Comparison of ENCODE assay signal across 21 cellular contexts in the genomic region with DNA sequence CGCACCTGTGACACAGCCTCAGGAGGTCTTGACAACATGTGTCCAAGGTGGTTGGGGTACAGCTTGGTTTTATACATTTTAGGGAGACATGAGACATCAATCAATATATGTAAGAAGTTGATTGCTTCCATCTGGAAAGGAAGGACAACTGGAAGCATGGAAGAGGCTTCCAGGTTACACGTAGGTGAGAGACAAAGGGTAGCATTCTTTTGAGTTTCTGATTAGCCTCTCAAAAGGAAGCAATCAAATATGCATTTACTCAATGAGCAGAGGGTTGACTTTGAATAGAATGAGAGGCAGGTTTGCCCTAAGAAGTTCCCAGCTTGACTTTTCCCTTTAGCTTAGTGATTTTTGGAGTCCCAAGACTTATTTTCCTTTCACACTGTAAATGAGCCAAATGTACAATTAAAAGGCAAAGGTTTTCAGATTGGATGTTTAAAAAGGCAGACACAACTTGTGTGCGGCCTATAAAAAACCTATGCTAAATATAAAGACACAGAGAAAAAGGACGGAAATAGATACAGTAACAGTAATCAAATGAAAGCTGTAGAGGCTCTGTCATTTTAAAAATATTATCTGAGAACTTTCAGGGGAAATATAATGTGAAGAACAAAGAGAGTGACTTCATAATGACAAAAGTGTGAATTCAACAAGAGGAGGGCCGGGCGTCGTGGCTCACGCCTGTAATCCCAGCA.
DNase-seq lines count a peak whose midpoint lies in the region; ATAC-seq, FAIRE-seq and TF ChIP-seq lines count a peak whose summit lies in the region.
"Had no signal": no experiment of that assay in that cellular context is flagged by ENCODE, and none has a peak within 500 bp of the region (broad histone marks: within the 10 kb centered on the region; RNA-seq: fewer than 3 reads in every experiment).

No MANE protein-coding gene starts in this region.

- peak overlapping the region; percentile 19 for H3K27ac Mint-ChIP-seq in T-helper 17 cell

- peaks cover 44% of the 10 kb centered on the region for H3K27me3 Mint-ChIP-seq in T-helper 17 cell

- no peaks in the 10 kb centered on the region for H3K4me1 ChIP-seq in PC-3 (ENCODE audit: insufficient read depth, low read length)
- H3K4me1 ChIP-seq: BE2C, Peyer's patch had no signal

- H4K20me1 ChIP-seq in PC-3 (ENCODE audit: low read length) = no peaks in the 10 kb centered on the region

- no peak overlapping the region for H3K4me3 ChIP-seq in H7 (ENCODE audit: insufficient read depth, low read depth, low read length)
- no peak overlapping the region for H3K4me3 ChIP-seq in PC-3 (ENCODE audit: low read length)
- H3K4me3 ChIP-seq: K562, Peyer's patch had no signal

- POLR2A ChIA-PET in PC-3 (lab: Charles Lee; ENCODE audit: unreplicated experiment) = no interaction called here

- H3K4me2 ChIP-seq in PC-3 (ENCODE audit: low read length) = no peak overlapping the region

- TF ChIP-seq CTCF in PC-3 (conservative IDR thresholded peaks at IDR 0.05; ENCODE audit: low read depth, low read length) = no peak

- H3K4me3 Mint-ChIP-seq in T-helper 17 cell = no peak overlapping the region

- ATAC-seq in T-helper 17 cell (no peak), PC-3 (no peak), HG03571 (IDR thresholded peaks at IDR 0.05; ENCODE audit: unreplicated experiment) (no peak)
- ATAC-seq: HepG2, K562, SK-N-SH treated with all-trans-retinoic acid at 6 μM for 48 hours had no signal

- no peaks in the 10 kb centered on the region for H3F3A ChIP-seq in PC-3 (ENCODE audit: low read length, unreplicated experiment)

- intact Hi-C loops in PC-3 (cut with micrococcal nuclease) = no loop called here

- H3K27me3 ChIP-seq in H7 (ENCODE audit: control insufficient read depth, insufficient read depth, low read length) (no peaks in the 10 kb centered on the region), PC-3 (ENCODE audit: low read length) (peaks cover 19% of the 10 kb centered on the region; the same call in 1 of the 2 replicates)
- H3K27me3 ChIP-seq: Peyer's patch had no signal

- CTCF ChIA-PET in PC-3 (lab: Charles Lee) = no interaction called here

- no peaks in the 10 kb centered on the region for H3K36me3 ChIP-seq in H7 (replicated peaks; ENCODE audit: control insufficient read depth, insufficient read depth, low read length)
- H3K36me3 ChIP-seq in PC-3 (ENCODE audit: low read depth, low read length) = no peaks in the 10 kb centered on the region
- H3K36me3 ChIP-seq: BE2C, Peyer's patch had no signal

- no peaks in the 10 kb centered on the region for H3K9me2 ChIP-seq in PC-3 (replicated peaks; ENCODE audit: low read length)

- no TSS peak for BruUV-seq in PC-3 (replicated peaks; lab: Mats Ljungman, UMichigan)

- H3K27ac ChIP-seq in PC-3 (ENCODE audit: low read length) = no peak overlapping the region
- H3K27ac ChIP-seq: Peyer's patch had no signal

- H3K4me1 Mint-ChIP-seq in T-helper 17 cell = peaks cover 2% of the 10 kb centered on the region

- in situ Hi-C loops in G401 (cut with HindIII; ENCODE audit: low sequenced_read_pairs) = no loop called here

- peak; percentile 42 for FAIRE-seq in urothelium cell line (lab: Jason Lieb, UNC)
- FAIRE-seq: HepG2, K562 had no signal

- H3K36me3 Mint-ChIP-seq in T-helper 17 cell (ENCODE audit: low read depth) = no peaks in the 10 kb centered on the region

- H2AFZ ChIP-seq in PC-3 (ENCODE audit: low read length) = no peak overlapping the region

- DNase-seq in H7 (peak; percentile 38), T-helper 17 cell (no peak), iPS DF 4.7 (ENCODE audit: extremely low read depth, low spot score) (peak; percentile 69), urothelium cell line (ENCODE audit: low spot score) (no peak), PC-3 (no peak), G401 (ENCODE audit: low spot score) (no peak)
- DNase-seq: BE2C; DMS79; MM.1S; NCI-H1092; NCI-H1436; NCI-H187 treated with DMSO at 0.1 percent for 48 hours; NCI-H2107; NCI-H510A treated with DMSO at 0.1 percent for 48 hours; NCI-H748 treated with DMSO at 0.1 percent for 48 hours; NK-92 treated with Interleukin-12 subunit alpha and Interleukin-12 subunit beta, amount 100 ng/mL, for 24 hours; Peyer's patch had no signal

- no peak overlapping the region for H3K9ac ChIP-seq in PC-3 (ENCODE audit: low read length)

- H3K79me2 ChIP-seq in PC-3 (ENCODE audit: low read length) = no peaks in the 10 kb centered on the region

- H3K9me3 ChIP-seq in T-helper 17 cell (ENCODE audit: control insufficient read depth, low read length, poor library complexity, severe bottlenecking) (no peaks in the 10 kb centered on the region), PC-3 (ENCODE audit: low read length) (no peaks in the 10 kb centered on the region)
- H3K9me3 ChIP-seq: BE2C, Peyer's patch had no signal

Comparison
In these comparisons a context has a peak if more than half of its experiments do, and no peak if none do; other contexts are left out.
1. DNase-seq: peak in H7 (single experiment) and iPS DF 4.7 (single experiment); none in T-helper 17 cell (0 of 3), urothelium cell line (single experiment), PC-3 (single experiment) and G401 (single experiment).